Comparison of ENCODE assay signal across 1 cellular context in genomic region chr16:50928065-50928464, GRCh38.
TF ChIP-seq lines count a peak whose summit lies in the region.

No MANE protein-coding gene starts in this region.

TF ChIP-seq in GM23338, 12 proteins besides CTCF, POLR2A, EP300 and RAD21 (continued from another document):
- TF ChIP-seq REST (IDR thresholded peaks at IDR 0.05; ENCODE audit: unreplicated experiment) (no peak), ZNF331 (CRISPR knock-in tag; IDR thresholded peaks at IDR 0.05; ENCODE audit: low read depth) (no peak), ZNF114 (CRISPR knock-in tag; IDR thresholded peaks at IDR 0.05) (no peak)
